In the genomic region with DNA sequence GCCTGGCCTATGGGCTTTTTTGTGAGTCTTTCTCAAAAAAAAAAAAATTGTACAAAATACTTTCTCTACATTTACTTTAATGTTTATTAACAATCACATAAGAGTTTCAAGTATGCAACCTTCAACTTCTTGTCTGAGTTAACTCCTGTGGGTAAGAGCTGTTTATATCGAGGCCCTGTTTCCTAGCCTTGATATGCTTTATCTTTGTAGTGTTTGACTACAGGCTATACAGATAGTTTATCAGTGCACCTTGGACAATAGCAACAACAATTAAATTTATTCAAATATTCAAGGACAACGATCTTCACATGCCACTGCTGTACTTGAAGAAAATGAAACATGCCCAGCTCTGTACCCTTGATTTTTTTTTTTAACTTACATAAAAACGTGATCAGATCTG, we compare ENCODE assay signal across 17 cellular contexts.
DNase-seq lines count a peak whose midpoint lies in the region; ATAC-seq, FAIRE-seq and TF ChIP-seq lines count a peak whose summit lies in the region.
"Had no signal": no experiment of that assay in that cellular context is flagged by ENCODE, and none has a peak within 500 bp of the region (broad histone marks: within the 10 kb centered on the region; RNA-seq: fewer than 3 reads in every experiment).

No MANE protein-coding gene starts in this region.

- H3K4me1 ChIP-seq in lower lobe of right lung = no peaks in the 10 kb centered on the region
- H3K4me1 ChIP-seq in small intestine (ENCODE audit: control insufficient read depth in 2 of 2, insufficient read depth in 1 of 2, low read depth in 1 of 2, low read length in 1 of 2) = no peaks in the 10 kb centered on the region
- no peaks in the 10 kb centered on the region for H3K4me1 ChIP-seq in right atrium auricular region

- H3K4me1 Mint-ChIP-seq in activated CD8-positive, alpha-beta memory T cell treated with anti-CD3 and anti-CD28 coated beads, Interleukin-2, amount 10 ng/mL, durations not matched to agents 7 days and 5 days = peaks cover 3% of the 10 kb centered on the region
- H3K4me1 Mint-ChIP-seq: CD4-positive, alpha-beta memory T cell had no signal

- peak; percentile 54 to 89 for ATAC-seq in lower lobe of right lung
- no peak for ATAC-seq in activated CD8-positive, alpha-beta memory T cell treated with anti-CD3 and anti-CD28 coated beads, Interleukin-2, amount 10 ng/mL, durations not matched to agents 7 days and 5 days
- no peak for ATAC-seq in GM18907 (IDR thresholded peaks at IDR 0.05; ENCODE audit: unreplicated experiment)

- WGBS in small intestine, 3 donors = 11 to 58% (median 34%) methylated on average over 3 of the region's 3 CpGs

- DNase-seq in lower lobe of right lung = no peak
- peak; percentile 28 for DNase-seq in small intestine
- no peak for DNase-seq in activated CD8-positive, alpha-beta memory T cell treated with anti-CD3 and anti-CD28 coated beads, Interleukin-2, amount 10 ng/mL, durations not matched to agents 7 days and 5 days
- DNase-seq in right atrium auricular region (ENCODE audit: low spot score) = no peak
- DNase-seq: C1 segment of cervical spinal cord; Calu3; CD4-positive, alpha-beta memory T cell; COR-L47; DMS53; DMS79 treated with DMSO at 0.1 percent for 48 hours; GF-D8; GOT3; H7; HCEC 1CT had no signal

- TF ChIP-seq CTCF in VCaP (conservative IDR thresholded peaks at IDR 0.05) = no peak
- TF ChIP-seq CTCF in lower lobe of right lung (IDR thresholded peaks at IDR 0.05) = no peak
- no peak for TF ChIP-seq CTCF in right atrium auricular region (IDR thresholded peaks at IDR 0.05)

- H3K27me3 ChIP-seq in lower lobe of right lung (ENCODE audit: low read depth) (no peaks in the 10 kb centered on the region), small intestine (ENCODE audit: control insufficient read depth in 2 of 2, insufficient read depth in 2 of 2, low read length in 2 of 2) (no peaks in the 10 kb centered on the region), right atrium auricular region (no peaks in the 10 kb centered on the region)

- H3K4me3 ChIP-seq in lower lobe of right lung = no peak overlapping the region
- H3K4me3 ChIP-seq in small intestine (ENCODE audit: low read depth in 1 of 2, low read length in 2 of 2) = no peak overlapping the region
- no peak overlapping the region for H3K4me3 ChIP-seq in right atrium auricular region

- H3K9me3 ChIP-seq in lower lobe of right lung (no peaks in the 10 kb centered on the region), small intestine (ENCODE audit: control insufficient read depth, low read depth) (no peaks in the 10 kb centered on the region), right atrium auricular region (no peaks in the 10 kb centered on the region)

- FAIRE-seq in small intestine (lab: Jason Lieb, UNC) = no peak
- FAIRE-seq: GM12891 had no signal

- H3K27ac Mint-ChIP-seq in activated CD8-positive, alpha-beta memory T cell treated with anti-CD3 and anti-CD28 coated beads, Interleukin-2, amount 10 ng/mL, durations not matched to agents 7 days and 5 days = no peak overlapping the region

- H3K27ac ChIP-seq in VCaP = peak overlapping the region; percentile 29; the same call in 1 of the 2 replicates
- H3K27ac ChIP-seq in lower lobe of right lung = no peak overlapping the region
- no peak overlapping the region for H3K27ac ChIP-seq in small intestine (ENCODE audit: low read depth in 1 of 2, low read length in 1 of 2)
- H3K27ac ChIP-seq in right atrium auricular region = no peak overlapping the region

- peaks cover 15% of the 10 kb centered on the region for H3K36me3 Mint-ChIP-seq in activated CD8-positive, alpha-beta memory T cell treated with anti-CD3 and anti-CD28 coated beads, Interleukin-2, amount 10 ng/mL, durations not matched to agents 7 days and 5 days

- no peaks in the 10 kb centered on the region for H3K27me3 Mint-ChIP-seq in activated CD8-positive, alpha-beta memory T cell treated with anti-CD3 and anti-CD28 coated beads, Interleukin-2, amount 10 ng/mL, durations not matched to agents 7 days and 5 days
- H3K27me3 Mint-ChIP-seq: CD4-positive, alpha-beta memory T cell had no signal

- H3K9me3 Mint-ChIP-seq in activated CD8-positive, alpha-beta memory T cell treated with anti-CD3 and anti-CD28 coated beads, Interleukin-2, amount 10 ng/mL, durations not matched to agents 7 days and 5 days (ENCODE audit: low read depth) = peaks cover 2% of the 10 kb centered on the region

- CTCF ChIA-PET in activated CD8-positive, alpha-beta memory T cell treated with anti-CD3 and anti-CD28 coated beads, Interleukin-2, amount 10 ng/mL, durations not matched to agents 7 days and 5 days (lab: Charles Lee) = no interaction called here

- peaks cover 17% of the 10 kb centered on the region for H3K36me3 ChIP-seq in lower lobe of right lung
- H3K36me3 ChIP-seq in small intestine (ENCODE audit: control insufficient read depth in 2 of 2, insufficient read depth in 2 of 2, low read length in 2 of 2) = no peaks in the 10 kb centered on the region
- H3K36me3 ChIP-seq in right atrium auricular region = peaks cover 30% of the 10 kb centered on the region

- intact Hi-C loops in lower lobe of right lung (cut with DNase I) = no loop called here

- H3K4me3 Mint-ChIP-seq in activated CD8-positive, alpha-beta memory T cell treated with anti-CD3 and anti-CD28 coated beads, Interleukin-2, amount 10 ng/mL, durations not matched to agents 7 days and 5 days = no peak overlapping the region
- H3K4me3 Mint-ChIP-seq: CD4-positive, alpha-beta memory T cell had no signal

Comparison
In these comparisons a context has a peak if more than half of its experiments do, and no peak if none do; other contexts are left out.
1. ATAC-seq: peak in lower lobe of right lung (2 of 2); none in activated CD8-positive, alpha-beta memory T cell treated with anti-CD3 and anti-CD28 coated beads, Interleukin-2, amount 10 ng/mL, durations not matched to agents 7 days and 5 days (single experiment) and GM18907 (single experiment).